ENCODE assay signal across 8 cellular contexts in genomic region chr7:3300221-3300650, GRCh38.
DNase-seq lines count a peak whose midpoint lies in the region; ATAC-seq and TF ChIP-seq lines count a peak whose summit lies in the region.

No MANE protein-coding gene starts in this region.

- H3K36me3 ChIP-seq in iPS-15b (ENCODE audit: control insufficient read depth, insufficient read depth, low read length): no peaks in the 10 kb centered on the region

- peak overlapping the region; percentile 64 for H3K4me3 ChIP-seq in iPS-15b (ENCODE audit: low read depth, low read length)

- H3K4me1 Mint-ChIP-seq in T-helper 1 cell treated with Interleukin-12 subunit alpha and Interleukin-12 subunit beta and Interleukin-4 antibody, amounts not matched to agents 30 μg/mL and 1 μg/mL, for 36 hours (ENCODE audit: low read depth): peaks cover 5% of the 10 kb centered on the region
- peaks cover 19% of the 10 kb centered on the region for H3K4me1 Mint-ChIP-seq in stimulated activated naive CD8-positive, alpha-beta T cell treated with anti-CD3 and anti-CD28 coated beads, Interleukin-15, amount 100 ng/mL, for 72 hours

- H3K4me1 ChIP-seq in iPS-15b (ENCODE audit: control insufficient read depth, insufficient read depth, low read length): no peaks in the 10 kb centered on the region

- peaks cover 17% of the 10 kb centered on the region for H3K27me3 ChIP-seq in iPS-15b (ENCODE audit: control insufficient read depth, insufficient read depth, low read length)

- no peak for ATAC-seq in stimulated activated naive CD8-positive, alpha-beta T cell treated with anti-CD3 and anti-CD28 coated beads, Interleukin-15, amount 100 ng/mL, for 72 hours
- no peak for ATAC-seq in HG03460 (IDR thresholded peaks at IDR 0.05; ENCODE audit: unreplicated experiment)

- no peak for DNase-seq in T-helper 1 cell
- peak in 1 of 2 donors; percentile 12 for DNase-seq in stimulated activated naive CD8-positive, alpha-beta T cell treated with anti-CD3 and anti-CD28 coated beads, Interleukin-15, amount 100 ng/mL, for 72 hours
- DNase-seq in central memory CD4-positive, alpha-beta T cell: no peak
- DNase-seq in NCI-H2081 treated with DMSO at 0.1 percent for 48 hours (lab: John Stamatoyannopoulos, UW): no peak

- H3K9ac ChIP-seq in iPS-15b (ENCODE audit: low read depth, low read length): no peak overlapping the region

- H3K36me3 Mint-ChIP-seq in T-helper 1 cell treated with Interleukin-12 subunit alpha and Interleukin-12 subunit beta and Interleukin-4 antibody, amounts not matched to agents 30 μg/mL and 1 μg/mL, for 36 hours (ENCODE audit: low read depth): no peaks in the 10 kb centered on the region

- H3K9me3 ChIP-seq in iPS-15b (ENCODE audit: control insufficient read depth, insufficient read depth, low read length): no peaks in the 10 kb centered on the region

- H3K27ac Mint-ChIP-seq in T-helper 1 cell treated with Interleukin-12 subunit alpha and Interleukin-12 subunit beta and Interleukin-4 antibody, amounts not matched to agents 30 μg/mL and 1 μg/mL, for 36 hours: no peak overlapping the region
- no peak overlapping the region for H3K27ac Mint-ChIP-seq in stimulated activated naive CD8-positive, alpha-beta T cell treated with anti-CD3 and anti-CD28 coated beads, Interleukin-15, amount 100 ng/mL, for 72 hours

- peaks cover 49% of the 10 kb centered on the region for H3K27me3 Mint-ChIP-seq in T-helper 1 cell treated with Interleukin-12 subunit alpha and Interleukin-12 subunit beta and Interleukin-4 antibody, amounts not matched to agents 30 μg/mL and 1 μg/mL, for 36 hours (ENCODE audit: low read depth)
- peaks cover 47% of the 10 kb centered on the region for H3K27me3 Mint-ChIP-seq in stimulated activated naive CD8-positive, alpha-beta T cell treated with anti-CD3 and anti-CD28 coated beads, Interleukin-15, amount 100 ng/mL, for 72 hours

- H3K9me3 Mint-ChIP-seq in T-helper 1 cell treated with Interleukin-12 subunit alpha and Interleukin-12 subunit beta and Interleukin-4 antibody, amounts not matched to agents 30 μg/mL and 1 μg/mL, for 36 hours: no peaks in the 10 kb centered on the region
- no peaks in the 10 kb centered on the region for H3K9me3 Mint-ChIP-seq in stimulated activated naive CD8-positive, alpha-beta T cell treated with anti-CD3 and anti-CD28 coated beads, Interleukin-15, amount 100 ng/mL, for 72 hours

- H3K27ac ChIP-seq in VCaP: peak overlapping the region; percentile 63; the same call in 1 of the 2 replicates

- H3K4me3 Mint-ChIP-seq in T-helper 1 cell treated with Interleukin-12 subunit alpha and Interleukin-12 subunit beta and Interleukin-4 antibody, amounts not matched to agents 30 μg/mL and 1 μg/mL, for 36 hours: peak overlapping the region; percentile 7
- H3K4me3 Mint-ChIP-seq in stimulated activated naive CD8-positive, alpha-beta T cell treated with anti-CD3 and anti-CD28 coated beads, Interleukin-15, amount 100 ng/mL, for 72 hours: peak overlapping the region; percentile 39 to 64

- TF ChIP-seq CTCF in VCaP (conservative IDR thresholded peaks at IDR 0.05): no peak
